ENCODE assay signal across 10 cellular contexts in the genomic region with DNA sequence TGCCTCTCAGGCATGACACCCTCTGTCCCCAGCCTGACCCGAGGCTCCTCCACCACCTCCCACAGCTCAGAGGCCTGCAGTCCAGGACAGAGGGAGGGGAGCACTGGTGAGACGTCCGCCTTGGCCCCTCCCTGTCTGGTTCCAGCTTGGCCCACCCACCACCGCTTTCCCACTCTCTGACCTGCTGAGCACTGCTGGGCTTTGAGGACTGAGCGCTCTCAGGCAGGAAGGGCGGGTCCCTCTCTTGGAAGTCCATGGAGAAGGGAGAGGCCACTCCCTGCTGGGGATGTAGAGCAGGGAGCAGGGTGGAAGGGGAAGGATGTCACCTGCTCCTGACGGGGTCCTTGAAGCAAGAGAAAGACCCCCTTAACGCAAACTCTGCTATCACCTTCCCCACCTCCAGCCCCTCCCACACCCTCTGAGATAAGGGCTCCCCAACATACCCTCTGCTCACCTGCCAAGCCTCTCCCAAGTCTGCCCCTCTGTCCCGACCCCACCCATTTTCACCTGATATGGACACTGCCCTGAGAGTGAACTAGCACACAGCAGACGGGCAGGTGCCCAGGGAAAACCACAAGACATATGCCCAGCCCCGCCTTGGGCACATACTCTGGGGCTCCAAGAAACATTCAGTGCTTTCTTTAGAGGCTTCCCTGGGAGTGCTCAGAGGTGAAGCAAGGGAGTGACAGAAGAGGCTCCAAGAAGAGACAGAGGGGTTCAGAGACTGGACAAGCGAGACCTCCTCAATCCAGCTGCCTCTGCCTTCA. TPM values are rescaled to one million over a fixed set of nuclear protein-coding genes. Genes with fewer than 3 reads are reported as not detected.
DNase-seq lines count a peak whose midpoint lies in the region; ATAC-seq and TF ChIP-seq lines count a peak whose summit lies in the region.
"Had no signal": no experiment of that assay in that cellular context is flagged by ENCODE, and none has a peak within 500 bp of the region (broad histone marks: within the 10 kb centered on the region; RNA-seq: fewer than 3 reads in every experiment).

No MANE protein-coding gene starts in this region.

- ATAC-seq in activated naive CD8-positive, alpha-beta T cell treated with anti-CD3 and anti-CD28 coated beads, Interleukin-2, amount 10 ng/mL, durations not matched to agents 7 days and 5 days (ENCODE audit: low read depth): no peak
- ATAC-seq in HG03342 (IDR thresholded peaks at IDR 0.05; ENCODE audit: unreplicated experiment): no peak

- no peaks in the 10 kb centered on the region for H3K9me3 ChIP-seq in muscle layer of duodenum (ENCODE audit: control insufficient read depth in 1 of 2, low read length in 2 of 2)

- no peaks in the 10 kb centered on the region for H3K27me3 Mint-ChIP-seq in activated naive CD8-positive, alpha-beta T cell treated with anti-CD3 and anti-CD28 coated beads, Interleukin-2, amount 10 ng/mL, durations not matched to agents 7 days and 5 days

- H3K27ac Mint-ChIP-seq in activated naive CD8-positive, alpha-beta T cell treated with anti-CD3 and anti-CD28 coated beads, Interleukin-2, amount 10 ng/mL, durations not matched to agents 7 days and 5 days: peak overlapping the region; percentile 30

- peak overlapping the region; percentile 80 for H3K27ac ChIP-seq in muscle layer of duodenum (ENCODE audit: low read length)
- H3K27ac ChIP-seq: brain microvascular endothelial cell had no signal

- peak overlapping the region; percentile 87 for H3K4me3 ChIP-seq in AG04449 (ENCODE audit: low read depth, low read length)
- peak overlapping the region; percentile 78 to 83 for H3K4me3 ChIP-seq in muscle layer of duodenum (ENCODE audit: low read depth in 1 of 2, low read length in 2 of 2)

- H3K36me3 Mint-ChIP-seq in activated naive CD8-positive, alpha-beta T cell treated with anti-CD3 and anti-CD28 coated beads, Interleukin-2, amount 10 ng/mL, durations not matched to agents 7 days and 5 days: peaks cover 12% of the 10 kb centered on the region

- peaks cover 10 to 24% of the 10 kb centered on the region in 2 donors for H3K4me1 ChIP-seq in muscle layer of duodenum (ENCODE audit: control insufficient read depth in 1 of 2, insufficient read depth in 2 of 2, low read length in 2 of 2)

- H3K4me3 Mint-ChIP-seq in activated naive CD8-positive, alpha-beta T cell treated with anti-CD3 and anti-CD28 coated beads, Interleukin-2, amount 10 ng/mL, durations not matched to agents 7 days and 5 days: peak overlapping the region; percentile 99

- H3K36me3 ChIP-seq in muscle layer of duodenum (ENCODE audit: control insufficient read depth in 1 of 2, insufficient read depth in 2 of 2, low read length in 2 of 2): peaks cover 43 to 52% of the 10 kb centered on the region in 2 donors

- peaks cover 15% of the 10 kb centered on the region for H3K4me1 Mint-ChIP-seq in activated naive CD8-positive, alpha-beta T cell treated with anti-CD3 and anti-CD28 coated beads, Interleukin-2, amount 10 ng/mL, durations not matched to agents 7 days and 5 days

- H3K9me3 Mint-ChIP-seq in activated naive CD8-positive, alpha-beta T cell treated with anti-CD3 and anti-CD28 coated beads, Interleukin-2, amount 10 ng/mL, durations not matched to agents 7 days and 5 days: no peaks in the 10 kb centered on the region

- H3K27me3 ChIP-seq in muscle layer of duodenum (ENCODE audit: low read depth, low read length): no peaks in the 10 kb centered on the region
- H3K27me3 ChIP-seq: brain microvascular endothelial cell had no signal

- no peak for TF ChIP-seq CTCF in AG04449 (IDR thresholded peaks at IDR 0.05; ENCODE audit: insufficient read depth, low read length, missing control alignments)

- POLR2A ChIA-PET in AG04449 (lab: Yijun Ruan, JAX): interaction anchor here (0.7 to 2.0 kb wide), 2 partner anchors 11 to 228 kb away, joined by 3 to 5 read pairs; a partner anchor contains a TSS
- POLR2A ChIA-PET in activated naive CD8-positive, alpha-beta T cell treated with anti-CD3 and anti-CD28 coated beads, Interleukin-2, amount 10 ng/mL, durations not matched to agents 7 days and 5 days (lab: Charles Lee): interaction anchor here (3.3 kb wide), 1 partner anchor 11 kb away, joined by 19 read pairs; a partner anchor contains a TSS

- CTCF ChIA-PET in AG04449 (lab: Yijun Ruan, JAX): interaction anchor here (3.1 kb wide), 1 partner anchor 11 kb away, joined by 23 read pairs; a partner anchor contains a TSS

- DNase-seq in AG04449 (ENCODE audit: low read depth, low spot score) (no peak), HT-29 (ENCODE audit: low spot score) (peak; percentile 53), NCI-H2171 treated with DMSO at 0.1 percent for 48 hours (lab: John Stamatoyannopoulos, UW) (no peak), NK-92 (lab: John Stamatoyannopoulos, UW; ENCODE audit: unreplicated experiment) (no peak), NCI-H2107 treated with DMSO at 0.1 percent for 48 hours (lab: John Stamatoyannopoulos, UW; ENCODE audit: unreplicated experiment) (no peak)
- DNase-seq in activated naive CD8-positive, alpha-beta T cell treated with anti-CD3 and anti-CD28 coated beads, Interleukin-2, amount 10 ng/mL, durations not matched to agents 7 days and 5 days: no peak
- DNase-seq: brain microvascular endothelial cell, NCI-H1694 had no signal

RNA-seq across cellular contexts. Expression of a gene that starts 1.4 kb away (rescaled TPM):
- 18.7 and 21.6 TPM in 2 replicates for total RNA-seq in HT-29 (2014; rRNA removed; shearing (Covaris generic))
- total RNA-seq in activated naive CD8-positive, alpha-beta T cell treated with anti-CD3 and anti-CD28 coated beads, Interleukin-2, amount 10 ng/mL, durations not matched to agents 7 days and 5 days: 10 to 100 TPM; 50.8 to 50.9 TPM

RNA-seq across cellular contexts. Expression of a gene that starts 11.1 kb away (rescaled TPM):
- 47.6 and 52.9 TPM in 2 replicates for total RNA-seq in HT-29 (2014; rRNA removed; shearing (Covaris generic))
- 10 to 100 TPM; 49.7 to 50.3 TPM for total RNA-seq in activated naive CD8-positive, alpha-beta T cell treated with anti-CD3 and anti-CD28 coated beads, Interleukin-2, amount 10 ng/mL, durations not matched to agents 7 days and 5 days

RNA-seq across cellular contexts. Expression of a gene that starts 11.3 kb away (rescaled TPM):
- 0.10 TPM in 1 of 2 replicates, not detected in the other for total RNA-seq in HT-29 (2014; rRNA removed; shearing (Covaris generic))
- total RNA-seq in activated naive CD8-positive, alpha-beta T cell treated with anti-CD3 and anti-CD28 coated beads, Interleukin-2, amount 10 ng/mL, durations not matched to agents 7 days and 5 days: under 1 TPM; 0.42 to 0.43 TPM

RNA-seq across cellular contexts. Expression of a gene that starts 20.9 kb away (rescaled TPM):
- 27.3 and 29.2 TPM in 2 replicates for total RNA-seq in HT-29 (2014; rRNA removed; shearing (Covaris generic))
- total RNA-seq in activated naive CD8-positive, alpha-beta T cell treated with anti-CD3 and anti-CD28 coated beads, Interleukin-2, amount 10 ng/mL, durations not matched to agents 7 days and 5 days: 10 to 100 TPM; 38.0 to 39.6 TPM

RNA-seq across cellular contexts. Expression of a gene that starts 30.8 kb away (rescaled TPM):
- 11.2 and 12.5 TPM in 2 replicates for total RNA-seq in HT-29 (2014; rRNA removed; shearing (Covaris generic))
- under 1 TPM; 0.09 to 0.22 TPM for total RNA-seq in activated naive CD8-positive, alpha-beta T cell treated with anti-CD3 and anti-CD28 coated beads, Interleukin-2, amount 10 ng/mL, durations not matched to agents 7 days and 5 days
